ENCODE assay signal across 31 cellular contexts in the genomic region with DNA sequence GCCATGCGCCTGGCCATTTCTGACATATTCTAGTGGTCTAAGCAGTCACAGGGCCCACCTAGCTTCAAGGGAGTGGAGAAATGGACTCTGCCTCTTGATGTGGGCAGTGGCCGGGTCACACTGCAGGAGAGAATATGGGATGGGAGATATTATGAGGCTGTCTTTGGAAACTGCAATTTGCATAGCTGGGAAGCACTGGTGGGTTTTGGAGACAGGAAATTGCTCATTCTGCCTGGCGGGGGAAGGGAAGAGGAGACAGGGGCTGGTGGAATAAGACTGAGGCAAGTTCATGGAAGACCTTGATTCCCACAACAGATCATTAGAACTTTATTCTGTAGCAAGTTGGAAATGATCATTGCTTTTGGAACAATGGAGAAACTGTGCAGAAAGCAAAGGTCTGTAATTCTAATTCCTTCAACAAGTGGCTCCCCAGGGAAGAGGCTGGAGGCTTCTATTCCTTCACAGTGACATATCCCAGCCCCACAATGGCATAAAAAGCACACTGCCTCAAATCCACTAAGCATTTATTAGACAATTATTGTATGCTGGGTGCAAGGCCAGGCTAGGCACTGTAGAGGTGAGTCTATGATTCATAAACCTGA. TPM values are rescaled to one million over a fixed set of nuclear protein-coding genes. Genes with fewer than 3 reads are reported as not detected.
A peak's percentile ranks its signal among the peaks of the same experiment; 100 is the strongest.
DNase-seq lines count a peak whose midpoint lies in the region; ATAC-seq and TF ChIP-seq lines count a peak whose summit lies in the region.
"Had no signal": no experiment of that assay in that cellular context is flagged by ENCODE, and none has a peak within 500 bp of the region (broad histone marks: within the 10 kb centered on the region; RNA-seq: fewer than 3 reads in every experiment).

No MANE protein-coding gene starts in this region.

- H3K27ac ChIP-seq in SK-N-MC = no peak overlapping the region; the same call in 1 of the 2 replicates
- H3K27ac ChIP-seq: dorsolateral prefrontal cortex, KMS-11, SJCRH30, testis had no signal

- H3K9me3 ChIP-seq in SK-N-MC (ENCODE audit: low read depth, low read length) = no peaks in the 10 kb centered on the region
- H3K9me3 ChIP-seq: SJCRH30, testis had no signal

- peaks cover 8% of the 10 kb centered on the region for H3K27me3 Mint-ChIP-seq in stimulated activated naive CD8-positive, alpha-beta T cell treated with anti-CD3 and anti-CD28 coated beads, Interleukin-15, amount 100 ng/mL, for 72 hours
- H3K27me3 Mint-ChIP-seq: activated naive CD4-positive, alpha-beta T cell treated with anti-CD3 and anti-CD28 coated beads, Interleukin-2, amount 50 U/mL, for 24 hours; memory B cell had no signal

- no peaks in the 10 kb centered on the region for H3K9me3 Mint-ChIP-seq in stimulated activated naive CD8-positive, alpha-beta T cell treated with anti-CD3 and anti-CD28 coated beads, Interleukin-15, amount 100 ng/mL, for 72 hours
- H3K9me3 Mint-ChIP-seq: activated CD4-positive, alpha-beta memory T cell treated with anti-CD3 and anti-CD28 coated beads, Interleukin-2, amount 10 ng/mL, durations not matched to agents 7 days and 5 days; activated naive CD4-positive, alpha-beta T cell treated with anti-CD3 and anti-CD28 coated beads, Interleukin-2, amount 50 U/mL, for 24 hours; activated T-helper 2 cell treated with anti-CD3 and anti-CD28 coated beads, Interferon-gamma antibody, Interleukin-2, Interleukin-4, amounts not matched to agents 10 μg/mL and 5 μg/mL and 100 μg/mL, durations not matched to agents 14 hours and 24 hours and 36 hours; CD4-positive, CD25-positive, alpha-beta regulatory T cell; memory B cell had no signal

- no peaks in the 10 kb centered on the region for H3K36me3 ChIP-seq in SK-N-MC (ENCODE audit: insufficient read depth, low read length)
- H3K36me3 ChIP-seq: SJCRH30 had no signal

- H3K27ac Mint-ChIP-seq in stimulated activated naive CD8-positive, alpha-beta T cell treated with anti-CD3 and anti-CD28 coated beads, Interleukin-15, amount 100 ng/mL, for 72 hours = peak overlapping the region in 1 of 2 donors; percentile 2
- H3K27ac Mint-ChIP-seq: activated CD4-positive, alpha-beta memory T cell treated with anti-CD3 and anti-CD28 coated beads, Interleukin-2, amount 10 ng/mL, durations not matched to agents 7 days and 5 days; activated naive CD4-positive, alpha-beta T cell treated with anti-CD3 and anti-CD28 coated beads, Interleukin-2, amount 50 U/mL, for 24 hours; activated T-helper 2 cell treated with anti-CD3 and anti-CD28 coated beads, Interferon-gamma antibody, Interleukin-2, Interleukin-4, amounts not matched to agents 10 μg/mL and 5 μg/mL and 100 μg/mL, durations not matched to agents 14 hours and 24 hours and 36 hours; memory B cell had no signal

- no peak for TF ChIP-seq CTCF in fibroblast of pulmonary artery (IDR thresholded peaks at IDR 0.05; ENCODE audit: low read length, missing control alignments)

- no peak overlapping the region for H3K9ac ChIP-seq in SK-N-MC (ENCODE audit: insufficient read length)
- H3K9ac ChIP-seq: KMS-11 had no signal

- H3K4me3 ChIP-seq in SK-N-MC = no peak overlapping the region
- H3K4me3 ChIP-seq in fibroblast of pulmonary artery (replicated peaks; ENCODE audit: low read depth, low read length) = no peak overlapping the region
- H3K4me3 ChIP-seq: dorsolateral prefrontal cortex, SJCRH30, testis had no signal

- DNase-seq in ELR (ENCODE audit: low read depth) (peak; percentile 54), SK-N-MC (ENCODE audit: low read depth, low spot score) (peak; percentile 37), fibroblast of pulmonary artery (ENCODE audit: low read depth) (peak; percentile 21), posterior vena cava (ENCODE audit: low spot score) (peak; percentile 47), COR-L47 (lab: John Stamatoyannopoulos, UW) (no peak), H4 (ENCODE audit: low spot score) (no peak)
- DNase-seq in stimulated activated naive CD8-positive, alpha-beta T cell treated with anti-CD3 and anti-CD28 coated beads, Interleukin-15, amount 100 ng/mL, for 72 hours = no peak
- DNase-seq: activated CD4-positive, alpha-beta memory T cell treated with anti-CD3 and anti-CD28 coated beads, Interleukin-2, amount 10 ng/mL, durations not matched to agents 7 days and 5 days; activated CD4-positive, CD25-positive, alpha-beta regulatory T cell treated with anti-CD3 and anti-CD28 coated beads, Interleukin-2, amount 50 U/mL, for 72 hours; activated CD8-positive, alpha-beta memory T cell treated with anti-CD3 and anti-CD28 coated beads, Interleukin-2, amount 50 U/mL, for 48 hours; caudate nucleus; CD4-positive, CD25-positive, alpha-beta regulatory T cell; dorsolateral prefrontal cortex; H7; kidney glomerular epithelial cell; NCI-H1417; NCI-H2081; NCI-H2227 treated with DMSO at 0.1 percent for 48 hours; NCI-H748 treated with DMSO at 0.1 percent for 48 hours; SJCRH30; stimulated activated CD4-positive, alpha-beta T cell treated with anti-CD3 and anti-CD28 coated beads, Interleukin-15, amount 100 ng/mL, for 24 hours; stimulated activated naive CD4-positive, alpha-beta T cell treated with Interleukin-2 at 50 U/mL for 16 hours; testis had no signal

- intact Hi-C loops in posterior vena cava (cut with DNase I) = no loop called here

- peaks cover 22% of the 10 kb centered on the region for H3K4me1 Mint-ChIP-seq in stimulated activated naive CD8-positive, alpha-beta T cell treated with anti-CD3 and anti-CD28 coated beads, Interleukin-15, amount 100 ng/mL, for 72 hours
- H3K4me1 Mint-ChIP-seq: activated CD4-positive, alpha-beta memory T cell treated with anti-CD3 and anti-CD28 coated beads, Interleukin-2, amount 10 ng/mL, durations not matched to agents 7 days and 5 days had no signal

- no peak overlapping the region for H3K4me3 Mint-ChIP-seq in stimulated activated naive CD8-positive, alpha-beta T cell treated with anti-CD3 and anti-CD28 coated beads, Interleukin-15, amount 100 ng/mL, for 72 hours
- H3K4me3 Mint-ChIP-seq: activated CD4-positive, alpha-beta memory T cell treated with anti-CD3 and anti-CD28 coated beads, Interleukin-2, amount 10 ng/mL, durations not matched to agents 7 days and 5 days; activated naive CD4-positive, alpha-beta T cell treated with anti-CD3 and anti-CD28 coated beads, Interleukin-2, amount 50 U/mL, for 24 hours; CD4-positive, CD25-positive, alpha-beta regulatory T cell; memory B cell had no signal

- ATAC-seq in HG02840 (IDR thresholded peaks at IDR 0.05; ENCODE audit: low FRiP score, unreplicated experiment) = no peak
- no peak for ATAC-seq in stimulated activated naive CD8-positive, alpha-beta T cell treated with anti-CD3 and anti-CD28 coated beads, Interleukin-15, amount 100 ng/mL, for 72 hours
- ATAC-seq: sciatic nerve had no signal

RNA-seq across cellular contexts. Expression of gene NCMAP, which starts 10.5 kb away (rescaled TPM):
- total RNA-seq in posterior vena cava = not detected
- not detected in 2 replicates for total RNA-seq in H4 (2014; rRNA removed; shearing (Covaris generic))
- total RNA-seq: activated CD4-positive, alpha-beta memory T cell treated with anti-CD3 and anti-CD28 coated beads, Interleukin-2, amount 10 ng/mL, durations not matched to agents 7 days and 5 days; activated T-helper 2 cell treated with anti-CD3 and anti-CD28 coated beads, Interferon-gamma antibody, Interleukin-2, Interleukin-4, amounts not matched to agents 10 μg/mL and 5 μg/mL and 100 μg/mL, durations not matched to agents 14 hours and 24 hours and 36 hours; CD4-positive, CD25-positive, alpha-beta regulatory T cell; glomerular endothelial cell; SJCRH30; T-helper 1 cell treated with Interleukin-12 subunit alpha and Interleukin-12 subunit beta and Interleukin-4 antibody, amounts not matched to agents 30 ng/mL and 1 ng/mL, for 36 hours had no signal

Comparison
In these comparisons a context has a peak if more than half of its experiments do, and no peak if none do; other contexts are left out.
1. DNase-seq: peak in ELR (single experiment), SK-N-MC (single experiment), fibroblast of pulmonary artery (single experiment) and posterior vena cava (single experiment); none in COR-L47 (single experiment), stimulated activated naive CD8-positive, alpha-beta T cell treated with anti-CD3 and anti-CD28 coated beads, Interleukin-15, amount 100 ng/mL, for 72 hours (0 of 2) and H4 (single experiment).